Comparison of ENCODE assay signal across 8 cellular contexts in the genomic region with DNA sequence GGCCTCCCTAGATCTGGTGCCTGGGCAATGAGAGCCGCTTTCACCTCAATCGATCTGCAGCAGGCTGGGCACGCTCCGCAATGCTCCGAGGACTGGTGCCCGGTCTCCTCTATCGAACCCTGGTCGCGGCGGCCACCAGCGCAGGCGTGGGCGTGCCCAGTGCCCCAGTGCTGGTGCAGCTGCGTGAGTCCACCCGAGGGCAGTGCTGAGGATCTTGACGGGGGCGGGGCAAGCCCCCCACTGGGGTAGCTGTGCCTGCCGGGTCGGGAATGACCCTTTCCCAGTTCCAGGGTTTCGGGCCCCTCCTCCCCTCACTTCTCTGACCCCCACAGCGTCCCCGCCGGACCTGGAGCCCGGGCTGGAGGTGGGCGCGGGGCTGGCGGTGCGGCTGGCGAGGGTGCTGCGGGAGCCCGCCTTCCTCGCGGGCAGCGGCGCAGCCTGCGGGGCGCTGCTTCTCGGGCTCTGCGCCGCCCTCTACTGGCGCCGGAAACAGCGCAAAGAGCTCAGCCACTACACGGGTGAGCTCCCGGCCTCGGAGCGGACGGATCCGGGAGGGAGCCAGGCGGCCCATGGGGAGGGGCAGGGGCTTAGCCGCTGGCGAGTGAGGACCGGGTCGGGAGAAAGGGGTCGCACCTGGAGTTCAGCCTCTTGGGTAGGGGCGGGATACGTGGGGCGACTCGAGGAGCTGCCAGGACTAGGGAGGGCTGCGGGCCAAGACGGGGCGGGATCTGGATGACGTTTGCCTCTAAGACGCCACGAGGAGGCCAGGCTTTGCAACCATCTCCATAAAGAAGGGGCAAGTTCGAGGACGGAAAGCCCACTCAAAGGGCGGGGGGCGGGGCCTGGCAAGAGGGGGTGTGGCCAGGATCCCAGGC. TPM values are rescaled to one million over a fixed set of nuclear protein-coding genes. Genes with fewer than 3 reads are reported as not detected.
DNase-seq lines count a peak whose midpoint lies in the region; ATAC-seq and TF ChIP-seq lines count a peak whose summit lies in the region.

No MANE protein-coding gene starts in this region.

- 2% methylated on average over 38 of the region's 69 CpGs for WGBS in suprapubic skin

- TF ChIP-seq POLR2A in suprapubic skin (IDR thresholded peaks at IDR 0.05): no peak

- H3K27ac Mint-ChIP-seq in activated naive CD4-positive, alpha-beta T cell treated with anti-CD3 and anti-CD28 coated beads for 36 hours: peak overlapping the region; percentile 73

- H3K9me3 Mint-ChIP-seq in activated naive CD4-positive, alpha-beta T cell treated with anti-CD3 and anti-CD28 coated beads for 36 hours: no peaks in the 10 kb centered on the region

- no peaks in the 10 kb centered on the region for H3K9me3 ChIP-seq in suprapubic skin

- intact Hi-C loops in activated naive CD4-positive, alpha-beta T cell treated with anti-CD3 and anti-CD28 coated beads for 36 hours (cut with micrococcal nuclease): loop anchor here (1.0 to 5.0 kb wide), 8 partner anchors 10 to 716 kb away; a partner anchor contains a TSS

- H3K27me3 Mint-ChIP-seq in activated naive CD4-positive, alpha-beta T cell treated with anti-CD3 and anti-CD28 coated beads for 36 hours (ENCODE audit: low read depth): peaks cover 23% of the 10 kb centered on the region

- peak overlapping the region; percentile 75 for H3K27ac ChIP-seq in suprapubic skin

- H3K27me3 ChIP-seq in suprapubic skin: peaks cover 35% of the 10 kb centered on the region

- in situ Hi-C loops in KBM-7 (cut with MboI; ENCODE audit: low pct_unique_long_range_greater_than_20kb, low sequenced_read_pairs): no loop called here
- in situ Hi-C loops in SK-MEL-5 (cut with HindIII; ENCODE audit: low pct_unique_long_range_greater_than_20kb, low sequenced_read_pairs): no loop called here

- no peaks in the 10 kb centered on the region for H3K36me3 Mint-ChIP-seq in activated naive CD4-positive, alpha-beta T cell treated with anti-CD3 and anti-CD28 coated beads for 36 hours (ENCODE audit: low read depth)

- peak overlapping the region; percentile 83 for H3K4me3 Mint-ChIP-seq in activated naive CD4-positive, alpha-beta T cell treated with anti-CD3 and anti-CD28 coated beads for 36 hours

- H3K4me3 ChIP-seq in suprapubic skin: peak overlapping the region; percentile 56

- TF ChIP-seq EP300 in suprapubic skin (IDR thresholded peaks at IDR 0.05): no peak

- H3K36me3 ChIP-seq in suprapubic skin: no peaks in the 10 kb centered on the region

- ATAC-seq in GM21723 (IDR thresholded peaks at IDR 0.05; ENCODE audit: unreplicated experiment): peak; percentile 95

- peaks cover 19% of the 10 kb centered on the region for H3K4me1 ChIP-seq in suprapubic skin

- peak; percentile 93 for DNase-seq in DMS79 treated with DMSO at 0.1 percent for 48 hours (lab: John Stamatoyannopoulos, UW)
- peak; percentile 91 for DNase-seq in KBM-7
- DNase-seq in SK-MEL-5 (ENCODE audit: low read depth, low spot score): peak; percentile 89
- peak; percentile 86 for DNase-seq in activated naive CD4-positive, alpha-beta T cell treated with anti-CD3 and anti-CD28 coated beads for 36 hours
- DNase-seq in glomerular endothelial cell (ENCODE audit: extremely low read depth, low read depth, low spot score): peak; percentile 68
- DNase-seq in occipital lobe (lab: John Stamatoyannopoulos, UW): peak; percentile 83
- peak; percentile 89 to 91 for DNase-seq in suprapubic skin (ENCODE audit: low spot score in 2 of 2)

- TF ChIP-seq CTCF in suprapubic skin (IDR thresholded peaks at IDR 0.05): peak; percentile 7 to 86

- CTCF ChIA-PET in activated naive CD4-positive, alpha-beta T cell treated with anti-CD3 and anti-CD28 coated beads for 36 hours (lab: Charles Lee): interaction anchor here (0.6 to 1.5 kb wide), 17 partner anchors 10 to 1060 kb away, joined by 3 to 11 read pairs (median 4); a partner anchor contains a TSS

- peaks cover 19% of the 10 kb centered on the region for H3K4me1 Mint-ChIP-seq in activated naive CD4-positive, alpha-beta T cell treated with anti-CD3 and anti-CD28 coated beads for 36 hours (ENCODE audit: low read depth)

RNA-seq across cellular contexts. Expression of a gene that starts 10.9 kb away (rescaled TPM):
- 3.0 and 3.2 TPM in 2 replicates for total RNA-seq in SK-MEL-5 (2014; rRNA removed; shearing (Covaris generic))
- 6.3 and 7.7 TPM in 2 replicates for polyA plus RNA-seq in SK-MEL-5 (2015; cell fraction: cytosol; rRNA removed)
- 119 and 146 TPM in 2 replicates for polyA plus RNA-seq in SK-MEL-5 (2015; cell fraction: nucleus; rRNA removed)
- 10 to 100 TPM; 24.2 to 24.5 TPM for total RNA-seq in activated naive CD4-positive, alpha-beta T cell treated with anti-CD3 and anti-CD28 coated beads for 36 hours
- 9.7 and 11.2 TPM in 2 replicates for total RNA-seq in glomerular endothelial cell
- total RNA-seq in occipital lobe: 4.2 TPM
- total RNA-seq in suprapubic skin: 1 to 10 TPM; 1.9 to 6.8 (median 3.6) TPM

RNA-seq across cellular contexts. Expression of a gene that starts 21.5 kb away (rescaled TPM):
- total RNA-seq in SK-MEL-5 (2014; rRNA removed; shearing (Covaris generic)): not detected in 2 replicates
- not detected in 2 replicates for polyA plus RNA-seq in SK-MEL-5 (2015; cell fraction: cytosol; rRNA removed)
- not detected in 2 replicates for polyA plus RNA-seq in SK-MEL-5 (2015; cell fraction: nucleus; rRNA removed)
- total RNA-seq in activated naive CD4-positive, alpha-beta T cell treated with anti-CD3 and anti-CD28 coated beads for 36 hours: not detected
- total RNA-seq in glomerular endothelial cell (605 and 785 TPM in 2 replicates), occipital lobe (3.6 TPM), suprapubic skin (10 to 100 TPM in 2 of 4 donors, 1 to 10 TPM in 2; 2.5 to 18.7 (median 9.6) TPM)

RNA-seq across cellular contexts. Expression of a gene that starts 42.9 kb away (rescaled TPM):
- total RNA-seq in SK-MEL-5 (2014; rRNA removed; shearing (Covaris generic)): not detected in 2 replicates
- not detected in 2 replicates for polyA plus RNA-seq in SK-MEL-5 (2015; cell fraction: cytosol; rRNA removed)
- polyA plus RNA-seq in SK-MEL-5 (2015; cell fraction: nucleus; rRNA removed): not detected in 2 replicates
- not detected for total RNA-seq in activated naive CD4-positive, alpha-beta T cell treated with anti-CD3 and anti-CD28 coated beads for 36 hours
- total RNA-seq in glomerular endothelial cell (0.18 TPM in 1 of 2 replicates, not detected in the other), occipital lobe (not detected), suprapubic skin (not detected)

RNA-seq across cellular contexts. Expression of a gene that starts 59.7 kb away (rescaled TPM):
- total RNA-seq in SK-MEL-5 (2014; rRNA removed; shearing (Covaris generic)): not detected in 2 replicates
- not detected in 2 replicates for polyA plus RNA-seq in SK-MEL-5 (2015; cell fraction: cytosol; rRNA removed)
- polyA plus RNA-seq in SK-MEL-5 (2015; cell fraction: nucleus; rRNA removed): not detected in 2 replicates
- total RNA-seq in activated naive CD4-positive, alpha-beta T cell treated with anti-CD3 and anti-CD28 coated beads for 36 hours: not detected
- total RNA-seq in glomerular endothelial cell (not detected in 2 replicates), occipital lobe (12.6 TPM), suprapubic skin (1 to 10 TPM in 1 of 4 donors, under 1 TPM in 2, not detected in 1; 0.72 to 1.4 (median 0.89) TPM)

Comparison
In these comparisons a context has a peak if more than half of its experiments do, and no peak if none do; other contexts are left out.
1. Peak in every context shown above with its lines: DNase-seq, ATAC-seq, H3K4me3 ChIP-seq and H3K27ac ChIP-seq.
2. RNA of a gene that starts 21.5 kb away (total RNA-seq): 605 to 785 TPM in glomerular endothelial cell; 2.5 to 18.7 TPM in suprapubic skin, 3.6 TPM in occipital lobe (single experiment), not detected in SK-MEL-5 and not detected in activated naive CD4-positive, alpha-beta T cell treated with anti-CD3 and anti-CD28 coated beads for 36 hours; every median in the first group is over 10 times any median in the second.